In the genomic region with DNA sequence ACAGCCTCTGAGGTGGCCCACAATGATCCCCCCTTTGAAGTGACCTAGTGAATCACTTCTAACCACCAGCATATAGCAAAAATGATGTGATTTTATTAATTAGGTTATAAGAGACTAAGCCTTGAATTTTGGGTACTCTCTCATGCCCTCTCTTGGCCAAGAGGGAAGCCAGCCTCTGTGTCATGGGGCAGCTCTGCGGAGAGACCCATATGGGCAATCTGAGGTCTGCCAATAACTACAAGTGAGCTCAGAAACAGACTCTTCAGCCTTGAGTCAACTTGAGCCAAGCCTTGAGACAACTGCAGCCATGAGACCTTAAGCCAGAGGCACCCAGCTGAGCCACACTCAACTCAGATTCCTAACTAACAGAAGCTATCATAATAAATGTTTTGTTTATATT, we compare ENCODE assay signal across 1 cellular context.
TF ChIP-seq lines count a peak whose summit lies in the region.

No MANE protein-coding gene starts in this region.

TF ChIP-seq in H1, 55 proteins besides CTCF, POLR2A, EP300 and RAD21:
- TF ChIP-seq TAF7 (optimal IDR thresholded peaks at IDR 0.05; ENCODE audit: borderline replicate concordance, low read depth, low read length) (no peak), RNF2 (IDR thresholded peaks at IDR 0.05; ENCODE audit: borderline replicate concordance, low read depth, low read length, missing control alignments, poor library complexity, severe bottlenecking) (no peak), TAF1 (IDR thresholded peaks at IDR 0.05; ENCODE audit: low read depth, low read length) (no peak), ZNF274 (IDR thresholded peaks at IDR 0.05; ENCODE audit: borderline replicate concordance, extremely low read depth, low read length) (no peak), CBX5 (IDR thresholded peaks at IDR 0.05; ENCODE audit: low read depth, low read length) (no peak), CEBPB (IDR thresholded peaks at IDR 0.05; ENCODE audit: low read depth, low read length) (no peak), CBX8 (IDR thresholded peaks at IDR 0.05; ENCODE audit: borderline replicate concordance, low read depth, low read length) (no peak), SP4 (IDR thresholded peaks at IDR 0.05; ENCODE audit: low read length) (no peak), SP1 (IDR thresholded peaks at IDR 0.05; ENCODE audit: low read depth, low read length) (no peak), HDAC6 (IDR thresholded peaks at IDR 0.05; ENCODE audit: low read depth, low read length) (no peak), TBP (IDR thresholded peaks at IDR 0.05; ENCODE audit: low read depth, low read length) (no peak), EZH2 (IDR thresholded peaks at IDR 0.05; ENCODE audit: low read depth, low read length, severe bottlenecking) (no peak), SIRT6 (IDR thresholded peaks at IDR 0.05; ENCODE audit: low read length) (no peak), CHD2 (IDR thresholded peaks at IDR 0.05; ENCODE audit: low read length) (no peak), NRF1 (IDR thresholded peaks at IDR 0.05; ENCODE audit: low read depth, low read length) (no peak)
- TF ChIP-seq, protein P1, sequence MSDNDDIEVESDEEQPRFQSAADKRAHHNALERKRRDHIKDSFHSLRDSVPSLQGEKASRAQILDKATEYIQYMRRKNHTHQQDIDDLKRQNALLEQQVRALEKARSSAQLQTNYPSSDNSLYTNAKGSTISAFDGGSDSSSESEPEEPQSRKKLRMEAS (IDR thresholded peaks at IDR 0.05), result no peak
